ENCODE assay signal across 29 cellular contexts in the genomic region with DNA sequence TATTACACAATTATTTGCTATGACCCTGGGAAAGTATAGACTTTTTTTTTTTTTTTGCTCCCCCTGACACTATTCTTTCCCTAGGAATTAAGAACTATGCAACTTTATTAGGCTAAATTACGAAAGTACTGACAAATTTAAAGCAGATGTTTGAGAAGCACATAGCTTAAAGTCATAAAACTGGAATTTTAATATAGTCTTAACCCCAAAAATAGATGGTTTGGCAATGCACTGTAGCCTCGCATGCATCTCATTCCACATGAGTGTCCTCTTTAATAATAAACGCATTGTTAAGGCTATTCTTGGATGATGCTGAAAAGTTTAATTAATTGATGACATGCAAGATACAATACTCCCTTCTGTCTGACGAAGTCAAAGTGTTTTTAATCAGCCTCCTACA. TPM values are rescaled to one million over a fixed set of nuclear protein-coding genes. Genes with fewer than 3 reads are reported as not detected.
DNase-seq lines count a peak whose midpoint lies in the region; ATAC-seq, FAIRE-seq and TF ChIP-seq lines count a peak whose summit lies in the region.
"Had no signal": no experiment of that assay in that cellular context is flagged by ENCODE, and none has a peak within 500 bp of the region (broad histone marks: within the 10 kb centered on the region; RNA-seq: fewer than 3 reads in every experiment).

No MANE protein-coding gene starts in this region.

- H3K27me3 ChIP-seq in small intestine (ENCODE audit: control insufficient read depth in 2 of 2, insufficient read depth in 2 of 2, low read length in 2 of 2): no peaks in the 10 kb centered on the region
- H3K27me3 ChIP-seq: suprapubic skin had no signal

- 61 to 77% (median 67%) methylated on average over 4 of the region's 4 CpGs for WGBS in small intestine, 3 donors

- TF ChIP-seq CTCF in AG09309 (IDR thresholded peaks at IDR 0.05; ENCODE audit: control insufficient read depth, insufficient read depth, low read depth, low read length, missing control alignments): no peak

- no peak for FAIRE-seq in small intestine (lab: Jason Lieb, UNC)
- FAIRE-seq: astrocyte, frontal cortex, G401.6 had no signal

- ATAC-seq in SK-N-SH treated with all-trans-retinoic acid at 6 μM for 48 hours: peak; percentile 64
- no peak for ATAC-seq in GM18870 (IDR thresholded peaks at IDR 0.05; ENCODE audit: unreplicated experiment)
- ATAC-seq: CD8-positive, alpha-beta T cell; mucosa of descending colon; right cardiac atrium had no signal

- H3K36me3 ChIP-seq in small intestine (ENCODE audit: control insufficient read depth in 2 of 2, insufficient read depth in 2 of 2, low read length in 2 of 2): peaks cover 0 to 2% of the 10 kb centered on the region in 2 donors

- H3K27ac ChIP-seq in small intestine (ENCODE audit: low read depth in 1 of 2, low read length in 1 of 2): no peak overlapping the region
- H3K27ac ChIP-seq: KMS-11, suprapubic skin had no signal

- no peaks in the 10 kb centered on the region for H3K4me1 ChIP-seq in small intestine (ENCODE audit: control insufficient read depth in 2 of 2, insufficient read depth in 1 of 2, low read depth in 1 of 2, low read length in 1 of 2)
- H3K4me1 ChIP-seq: suprapubic skin had no signal

- no peaks in the 10 kb centered on the region for H3K9me3 ChIP-seq in small intestine (ENCODE audit: control insufficient read depth, low read depth)
- H3K9me3 ChIP-seq: mucosa of descending colon, suprapubic skin had no signal

- H3K4me3 ChIP-seq in AG09309 (ENCODE audit: control insufficient read depth, low read depth, low read length) (no peak overlapping the region), small intestine (ENCODE audit: low read depth in 1 of 2, low read length in 2 of 2) (no peak overlapping the region)
- H3K4me3 ChIP-seq: mucosa of descending colon, suprapubic skin had no signal

- peak; percentile 95 for DNase-seq in AG09309 (ENCODE audit: low read depth)
- DNase-seq in GM03348 (ENCODE audit: low spot score): peak; percentile 86
- DNase-seq in foreskin melanocyte: peak; percentile 96
- DNase-seq in small intestine: no peak
- no peak for DNase-seq in nucleus accumbens (lab: John Stamatoyannopoulos, UW)
- no peak for DNase-seq in NCI-H2196 (lab: John Stamatoyannopoulos, UW; ENCODE audit: unreplicated experiment)
- DNase-seq: ACHN; activated CD4-positive, alpha-beta T cell treated with anti-CD3 and anti-CD28 coated beads for 4 hours; activated effector memory CD4-positive, alpha-beta T cell treated with Interleukin-2 at 50 U/mL for 16 hours; activated naive CD8-positive, alpha-beta T cell treated with anti-CD3 and anti-CD28 coated beads for 36 hours; activated T-cell treated with anti-CD3 and anti-CD28 coated beads for 4 hours; caudate nucleus; CD8-positive, alpha-beta T cell; dermis blood vessel endothelial cell; mucosa of descending colon; NCI-H1436; NCI-H2081 treated with DMSO at 0.1 percent for 48 hours; NCI-H345; NCI-H774; nephron progenitor cell; right cardiac atrium; stimulated activated naive B cell treated with anti-CD40 and anti-IgM and Interleukin-4, amounts not matched to agents 10 μg/mL and 1 μg/mL and 100 μg/mL, for 72 hours had no signal

TF ChIP-seq in SK-N-SH treated with all-trans-retinoic acid at 6 μM for 48 hours, 23 proteins besides CTCF, POLR2A, EP300 and RAD21:
- peak; percentile 60 for TF ChIP-seq ISL1 (CRISPR knock-in tag; IDR thresholded peaks at IDR 0.05)
- TF ChIP-seq ARNTL (CRISPR knock-in tag; IDR thresholded peaks at IDR 0.05; ENCODE audit: borderline replicate concordance, low read depth): no peak
- no peak for TF ChIP-seq CSDC2 (CRISPR knock-in tag; IDR thresholded peaks at IDR 0.05)
- TF ChIP-seq, protein P1, sequence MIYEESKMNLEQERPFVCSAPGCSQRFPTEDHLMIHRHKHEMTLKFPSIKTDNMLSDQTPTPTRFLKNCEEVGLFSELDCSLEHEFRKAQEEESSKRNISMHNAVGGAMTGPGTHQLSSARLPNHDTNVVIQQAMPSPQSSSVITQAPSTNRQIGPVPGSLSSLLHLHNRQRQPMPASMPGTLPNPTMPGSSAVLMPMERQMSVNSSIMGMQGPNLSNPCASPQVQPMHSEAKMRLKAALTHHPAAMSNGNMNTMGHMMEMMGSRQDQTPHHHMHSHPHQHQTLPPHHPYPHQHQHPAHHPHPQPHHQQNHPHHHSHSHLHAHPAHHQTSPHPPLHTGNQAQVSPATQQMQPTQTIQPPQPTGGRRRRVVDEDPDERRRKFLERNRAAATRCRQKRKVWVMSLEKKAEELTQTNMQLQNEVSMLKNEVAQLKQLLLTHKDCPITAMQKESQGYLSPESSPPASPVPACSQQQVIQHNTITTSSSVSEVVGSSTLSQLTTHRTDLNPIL (CRISPR knock-in tag; IDR thresholded peaks at IDR 0.05; ENCODE audit: low read depth): peak; percentile 11; the same call in 1 of the 2 replicates
- no peak for TF ChIP-seq ZC3H10 (CRISPR knock-in tag; IDR thresholded peaks at IDR 0.05)
- no peak for TF ChIP-seq TOX (CRISPR knock-in tag; IDR thresholded peaks at IDR 0.05; ENCODE audit: borderline replicate concordance)
- no peak for TF ChIP-seq BACH2 (CRISPR knock-in tag; IDR thresholded peaks at IDR 0.05; ENCODE audit: borderline replicate concordance)
TF ChIP-seq in SK-N-SH treated with all-trans-retinoic acid at 6 μM for 48 hours: peak in this region for 2.

RNA-seq across cellular contexts. Expression of a gene that starts 49.3 kb away (rescaled TPM):
- polyA plus RNA-seq in small intestine: 10 to 100 TPM; 10.7 to 23.5 (median 13.2) TPM

Comparison
In these comparisons a context has a peak if more than half of its experiments do, and no peak if none do; other contexts are left out.
1. DNase-seq: peak in AG09309 (single experiment), GM03348 (single experiment) and foreskin melanocyte (single experiment); none in small intestine (single experiment), nucleus accumbens (0 of 56) and NCI-H2196 (single experiment).